Comparison of ENCODE assay signal across 10 cellular contexts in the genomic region with DNA sequence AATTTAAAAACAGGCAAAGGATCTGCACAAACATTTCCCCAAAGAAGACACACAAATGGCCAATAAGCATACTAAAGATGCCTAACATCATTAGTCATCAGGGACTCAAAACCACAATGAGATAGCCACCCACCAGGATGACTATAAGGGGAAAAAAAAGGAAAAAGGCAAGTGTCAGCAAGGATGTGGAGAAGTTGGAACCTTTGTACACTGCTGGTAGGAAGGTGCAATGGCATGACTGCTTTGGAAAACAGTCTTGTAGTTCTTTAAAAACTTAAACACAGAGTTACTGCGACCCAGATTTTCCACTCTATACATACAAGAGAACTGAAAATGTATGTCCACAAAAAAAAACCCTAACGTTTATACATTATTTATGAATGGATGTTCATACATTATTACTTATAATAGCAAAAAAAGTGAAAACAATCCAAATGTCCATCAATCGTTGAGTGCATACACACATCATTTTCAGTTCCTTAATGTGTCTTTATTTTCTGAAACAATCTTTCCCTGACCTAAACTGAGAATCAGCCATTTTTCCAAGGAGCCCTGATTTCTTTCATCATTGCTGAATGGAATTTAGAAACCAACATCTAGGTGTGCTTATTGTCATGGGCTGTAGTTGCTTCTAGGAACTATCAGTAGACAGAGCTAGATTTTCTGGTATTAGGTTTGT.
DNase-seq lines count a peak whose midpoint lies in the region; ATAC-seq lines count a peak whose summit lies in the region.
"Had no signal": no experiment of that assay in that cellular context is flagged by ENCODE, and none has a peak within 500 bp of the region (broad histone marks: within the 10 kb centered on the region; RNA-seq: fewer than 3 reads in every experiment).

No MANE protein-coding gene starts in this region.

- H3K4me1 Mint-ChIP-seq in CD8-positive, alpha-beta memory T cell: no peaks in the 10 kb centered on the region

- no peaks in the 10 kb centered on the region for H3K27me3 Mint-ChIP-seq in CD8-positive, alpha-beta memory T cell

- H3K4me3 Mint-ChIP-seq in CD8-positive, alpha-beta memory T cell: no peak overlapping the region

- no peak overlapping the region for H4K91ac ChIP-seq in mesenchymal stem cell (ENCODE audit: low read length)

- no peaks in the 10 kb centered on the region for H3K36me3 ChIP-seq in mesenchymal stem cell (ENCODE audit: control insufficient read depth in 1 of 2, insufficient read depth in 2 of 2, low read depth in 1 of 2, low read length in 2 of 2)
- H3K36me3 ChIP-seq in CD8-positive, alpha-beta memory T cell (ENCODE audit: insufficient read depth, low read length): no peaks in the 10 kb centered on the region
- H3K36me3 ChIP-seq: heart left ventricle, pancreas had no signal

- in situ Hi-C loops in Caki2 (cut with HindIII; ENCODE audit: low pct_unique_long_range_greater_than_20kb, low sequenced_read_pairs): no loop called here

- H2BK120ac ChIP-seq in mesenchymal stem cell (ENCODE audit: low read depth, low read length): no peak overlapping the region

- no peak overlapping the region for H3K18ac ChIP-seq in mesenchymal stem cell (ENCODE audit: low read depth in 1 of 2, low read length in 2 of 2)

- no peaks in the 10 kb centered on the region for H3K4me1 ChIP-seq in mesenchymal stem cell (ENCODE audit: control insufficient read depth, insufficient read depth, low read depth, low read length)
- no peaks in the 10 kb centered on the region for H3K4me1 ChIP-seq in CD8-positive, alpha-beta memory T cell (ENCODE audit: insufficient read depth, low read length)
- H3K4me1 ChIP-seq: heart left ventricle, pancreas had no signal

- POLR2A ChIA-PET in CD8-positive, alpha-beta memory T cell (lab: Charles Lee): no interaction called here

- no peak overlapping the region for H3K27ac Mint-ChIP-seq in CD8-positive, alpha-beta memory T cell

- no peak overlapping the region for H2BK5ac ChIP-seq in mesenchymal stem cell (ENCODE audit: low read depth, low read length, poor library complexity, severe bottlenecking)

- WGBS in mesenchymal stem cell: 91% methylated on average over 1 of the region's 3 CpGs

- H2BK12ac ChIP-seq in mesenchymal stem cell (ENCODE audit: low read length in 2 of 2): no peak overlapping the region

- no peaks in the 10 kb centered on the region for H3K9me3 Mint-ChIP-seq in CD8-positive, alpha-beta memory T cell

- H2AK5ac ChIP-seq in mesenchymal stem cell (ENCODE audit: low read length, severe bottlenecking): no peak overlapping the region

- no peak for ATAC-seq in GM21381 (IDR thresholded peaks at IDR 0.05; ENCODE audit: unreplicated experiment)
- no peak for ATAC-seq in HG03159 (IDR thresholded peaks at IDR 0.05; ENCODE audit: unreplicated experiment)
- ATAC-seq: heart left ventricle, pancreas had no signal

- CTCF ChIA-PET in CD8-positive, alpha-beta memory T cell (lab: Charles Lee): no interaction called here

- H3K23ac ChIP-seq in mesenchymal stem cell (ENCODE audit: low read length in 2 of 2): no peak overlapping the region

- DNase-seq in Caki2 (ENCODE audit: low read depth): peak; percentile 86
- peak; percentile 96 for DNase-seq in HT1080 (ENCODE audit: low read depth)
- peak; percentile 91 for DNase-seq in amniotic epithelial cell (ENCODE audit: low read depth)
- DNase-seq in mesenchymal stem cell: peak; percentile 93
- no peak for DNase-seq in SKM-1 treated with dmso at 0.1 percent for 144 hours (lab: John Stamatoyannopoulos, UW; ENCODE audit: unreplicated experiment)
- DNase-seq in CD8-positive, alpha-beta memory T cell: no peak
- DNase-seq: heart left ventricle, pancreas had no signal

- H2BK15ac ChIP-seq in mesenchymal stem cell (ENCODE audit: low read depth, poor library complexity, severe bottlenecking): no peak overlapping the region

- no peak overlapping the region for H3K27ac ChIP-seq in mesenchymal stem cell (ENCODE audit: low read length, poor library complexity, severe bottlenecking)
- no peak overlapping the region for H3K27ac ChIP-seq in CD8-positive, alpha-beta memory T cell (ENCODE audit: low read depth, low read length)
- H3K27ac ChIP-seq: heart left ventricle, pancreas had no signal

- H3K9ac ChIP-seq in mesenchymal stem cell (ENCODE audit: low read length): peak overlapping the region; percentile 40

- H3K36me3 Mint-ChIP-seq in CD8-positive, alpha-beta memory T cell: no peaks in the 10 kb centered on the region

- no peak overlapping the region for H3K14ac ChIP-seq in mesenchymal stem cell (ENCODE audit: low read length in 2 of 2)

- no peak overlapping the region for H2AFZ ChIP-seq in mesenchymal stem cell (ENCODE audit: low read depth, low read length)

- no peaks in the 10 kb centered on the region for H3K27me3 ChIP-seq in mesenchymal stem cell (ENCODE audit: control insufficient read depth in 1 of 2, insufficient read depth in 1 of 2, low read length in 2 of 2)
- H3K27me3 ChIP-seq in CD8-positive, alpha-beta memory T cell (ENCODE audit: insufficient read depth, low read length, poor library complexity, severe bottlenecking): no peaks in the 10 kb centered on the region
- H3K27me3 ChIP-seq: heart left ventricle, pancreas had no signal

- H4K8ac ChIP-seq in mesenchymal stem cell (ENCODE audit: low read length): no peak overlapping the region

- no peak overlapping the region for H3K4ac ChIP-seq in mesenchymal stem cell (ENCODE audit: low read depth in 1 of 2, low read length in 2 of 2)

- H3K4me3 ChIP-seq in mesenchymal stem cell (ENCODE audit: insufficient read depth in 1 of 2, low read depth in 1 of 2, low read length in 2 of 2): no peak overlapping the region
- no peak overlapping the region for H3K4me3 ChIP-seq in CD8-positive, alpha-beta memory T cell (ENCODE audit: low read length)
- H3K4me3 ChIP-seq: heart left ventricle, pancreas had no signal

- peaks cover 5% of the 10 kb centered on the region for H3K9me3 ChIP-seq in mesenchymal stem cell (ENCODE audit: control insufficient read depth, low read length)
- no peaks in the 10 kb centered on the region for H3K9me3 ChIP-seq in CD8-positive, alpha-beta memory T cell (ENCODE audit: low read length)
- H3K9me3 ChIP-seq: pancreas had no signal

- no peak overlapping the region for H3K4me2 ChIP-seq in mesenchymal stem cell (ENCODE audit: low read length, poor library complexity, severe bottlenecking)

- no peaks in the 10 kb centered on the region for H3K79me1 ChIP-seq in mesenchymal stem cell (replicated peaks; ENCODE audit: low read length, poor library complexity, severe bottlenecking)

Comparison
In these comparisons a context has a peak if more than half of its experiments do, and no peak if none do; other contexts are left out.
1. DNase-seq: peak in Caki2 (single experiment), HT1080 (single experiment), amniotic epithelial cell (single experiment) and mesenchymal stem cell (single experiment); none in SKM-1 treated with dmso at 0.1 percent for 144 hours (single experiment) and CD8-positive, alpha-beta memory T cell (0 of 5).